In the genomic region with DNA sequence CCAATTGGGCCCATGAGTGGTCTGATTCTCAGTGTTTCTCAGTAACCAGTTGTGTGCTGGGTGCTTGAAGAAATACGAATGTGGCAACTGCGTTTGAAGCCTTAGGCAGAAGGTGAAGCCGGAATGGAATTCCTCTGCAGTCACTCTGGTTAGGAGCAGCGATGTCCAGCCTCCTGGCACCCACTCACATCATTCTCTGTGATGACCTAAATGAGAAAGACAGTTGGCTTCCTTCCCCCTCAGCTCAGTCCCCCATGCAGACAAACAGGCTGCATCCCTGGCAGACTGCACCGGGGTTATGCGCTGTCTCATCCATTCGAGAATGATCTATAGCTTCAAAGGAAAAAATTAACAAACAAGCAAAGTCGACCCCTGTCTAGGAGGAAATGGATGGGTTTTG, we compare ENCODE assay signal across 23 cellular contexts.
DNase-seq lines count a peak whose midpoint lies in the region; ATAC-seq and TF ChIP-seq lines count a peak whose summit lies in the region.
"Had no signal": no experiment of that assay in that cellular context is flagged by ENCODE, and none has a peak within 500 bp of the region (broad histone marks: within the 10 kb centered on the region; RNA-seq: fewer than 3 reads in every experiment).

No MANE protein-coding gene starts in this region.

- no peak overlapping the region for H3K4me3 Mint-ChIP-seq in chondrocyte (ENCODE audit: unreplicated experiment)
- H3K4me3 Mint-ChIP-seq: activated CD4-positive, alpha-beta memory T cell treated with anti-CD3 and anti-CD28 coated beads, Interleukin-2, amount 10 ng/mL, durations not matched to agents 7 days and 5 days; activated naive CD4-positive, alpha-beta T cell treated with anti-CD3 and anti-CD28 coated beads, Interleukin-2, amount 50 U/mL, for 24 hours; activated T-cell treated with anti-CD3 and anti-CD28 coated beads, Interleukin-2, amount 50 U/mL, for 24 hours; H9; naive thymus-derived CD8-positive, alpha-beta T cell had no signal

- no peaks in the 10 kb centered on the region for H3K79me1 ChIP-seq in neuronal stem cell (ENCODE audit: low read depth, low read length)

- no peaks in the 10 kb centered on the region for H3K27me3 ChIP-seq in adipocyte (replicated peaks; ENCODE audit: control insufficient read depth, insufficient read depth, low read length)
- no peaks in the 10 kb centered on the region for H3K27me3 ChIP-seq in neuronal stem cell (ENCODE audit: control insufficient read depth in 3 of 3, insufficient read depth in 3 of 3, low read depth in 1 of 3, low read length in 3 of 3)
- H3K27me3 ChIP-seq: brain microvascular endothelial cell, upper lobe of left lung had no signal

- TF ChIP-seq CTCF in chondrocyte (IDR thresholded peaks at IDR 0.05), result no peak

- peak overlapping the region; percentile 63 for H3K9ac ChIP-seq in adipocyte (ENCODE audit: low read length)
- H3K9ac ChIP-seq in neuronal stem cell (ENCODE audit: low read depth, low read length, poor library complexity), result no peak overlapping the region

- H2BK15ac ChIP-seq in neuronal stem cell (ENCODE audit: low read length), result no peak overlapping the region

- H3K36me3 ChIP-seq in adipocyte (ENCODE audit: control insufficient read depth, insufficient read depth, low read length, severe bottlenecking), result no peaks in the 10 kb centered on the region
- H3K36me3 ChIP-seq in neuronal stem cell (replicated peaks in 1 of 2; ENCODE audit: control insufficient read depth in 2 of 2, insufficient read depth in 2 of 2, low read length in 2 of 2), result no peaks in the 10 kb centered on the region
- H3K36me3 ChIP-seq: brain microvascular endothelial cell, upper lobe of left lung had no signal

- peaks cover 18% of the 10 kb centered on the region for H3K4me1 Mint-ChIP-seq in chondrocyte (ENCODE audit: low read depth)

- peaks cover 6% of the 10 kb centered on the region for H3K36me3 Mint-ChIP-seq in chondrocyte (ENCODE audit: low read depth)
- H3K36me3 Mint-ChIP-seq: activated naive CD4-positive, alpha-beta T cell treated with anti-CD3 and anti-CD28 coated beads, Interleukin-2, amount 50 U/mL, for 24 hours; naive thymus-derived CD8-positive, alpha-beta T cell had no signal

- no peak overlapping the region for H2BK5ac ChIP-seq in neuronal stem cell (ENCODE audit: low read length)

- peak; percentile 44 for ATAC-seq in left ventricle myocardium superior
- no peak for ATAC-seq in activated CD4-positive, CD25-positive, alpha-beta regulatory T cell treated with anti-CD3 and anti-CD28 coated beads, Interleukin-2, amount 50 U/mL, for 24 hours
- ATAC-seq: naive thymus-derived CD8-positive, alpha-beta T cell had no signal

- no peak overlapping the region for H2AK5ac ChIP-seq in neuronal stem cell (ENCODE audit: low read depth, low read length)

- no peak overlapping the region for H3K4me2 ChIP-seq in neuronal stem cell (ENCODE audit: insufficient read depth, low read length, poor library complexity, severe bottlenecking)

- H3K4me1 ChIP-seq in adipocyte (ENCODE audit: control insufficient read depth, insufficient read depth, low read length) (peaks cover 36% of the 10 kb centered on the region), neuronal stem cell (ENCODE audit: control insufficient read depth in 2 of 2, insufficient read depth in 1 of 2, low read depth in 1 of 2, low read length in 2 of 2) (no peaks in the 10 kb centered on the region)
- H3K4me1 ChIP-seq: upper lobe of left lung had no signal

- H3K9me3 Mint-ChIP-seq in chondrocyte (ENCODE audit: low read depth), result peaks cover 4% of the 10 kb centered on the region
- H3K9me3 Mint-ChIP-seq: activated CD4-positive, alpha-beta memory T cell treated with anti-CD3 and anti-CD28 coated beads, Interleukin-2, amount 10 ng/mL, durations not matched to agents 7 days and 5 days; activated naive CD4-positive, alpha-beta T cell treated with anti-CD3 and anti-CD28 coated beads, Interleukin-2, amount 50 U/mL, for 24 hours; activated T-cell treated with anti-CD3 and anti-CD28 coated beads, Interleukin-2, amount 50 U/mL, for 24 hours had no signal

- H4K91ac ChIP-seq in neuronal stem cell (ENCODE audit: low read depth, low read length, poor library complexity), result no peak overlapping the region

- H3K9me3 ChIP-seq in adipocyte (ENCODE audit: control insufficient read depth, low read length) (no peaks in the 10 kb centered on the region), neuronal stem cell (replicated peaks in 1 of 2; ENCODE audit: control insufficient read depth in 2 of 2, insufficient read depth in 1 of 2, low read depth in 1 of 2, low read length in 2 of 2) (no peaks in the 10 kb centered on the region)
- H3K9me3 ChIP-seq: upper lobe of left lung had no signal

- H3K4me3 ChIP-seq in adipocyte (ENCODE audit: low read length), result peak overlapping the region; percentile 36
- H3K4me3 ChIP-seq in neuronal stem cell (ENCODE audit: low read length in 2 of 2), result no peak overlapping the region
- H3K4me3 ChIP-seq: upper lobe of left lung had no signal

- no peak overlapping the region for H2BK120ac ChIP-seq in neuronal stem cell (ENCODE audit: low read depth, low read length)

- no peak overlapping the region for H3K4ac ChIP-seq in neuronal stem cell (ENCODE audit: low read length)

- H3K18ac ChIP-seq in neuronal stem cell (ENCODE audit: low read length), result no peak overlapping the region

- H3K27ac ChIP-seq in neuronal stem cell (replicated peaks; ENCODE audit: low read length), result no peak overlapping the region
- H3K27ac ChIP-seq: brain microvascular endothelial cell, upper lobe of left lung had no signal

- H3K27me3 Mint-ChIP-seq in chondrocyte (ENCODE audit: low read depth), result peaks cover 3% of the 10 kb centered on the region
- H3K27me3 Mint-ChIP-seq: naive thymus-derived CD8-positive, alpha-beta T cell had no signal

- H3K27ac Mint-ChIP-seq in chondrocyte (ENCODE audit: unreplicated experiment), result no peak overlapping the region
- H3K27ac Mint-ChIP-seq: activated CD4-positive, alpha-beta memory T cell treated with anti-CD3 and anti-CD28 coated beads, Interleukin-2, amount 10 ng/mL, durations not matched to agents 7 days and 5 days; activated naive CD4-positive, alpha-beta T cell treated with anti-CD3 and anti-CD28 coated beads, Interleukin-2, amount 50 U/mL, for 24 hours; activated T-cell treated with anti-CD3 and anti-CD28 coated beads, Interleukin-2, amount 50 U/mL, for 24 hours; naive thymus-derived CD8-positive, alpha-beta T cell had no signal

- no peak overlapping the region for H2BK12ac ChIP-seq in neuronal stem cell (ENCODE audit: low read length)

- H4K8ac ChIP-seq in neuronal stem cell (ENCODE audit: low read depth, low read length), result no peak overlapping the region

- intact Hi-C loops in left ventricle myocardium superior (cut with micrococcal nuclease), result no loop called here

- H3K14ac ChIP-seq in neuronal stem cell (ENCODE audit: low read length), result no peak overlapping the region

- no CpG with 5 or more reads among the region's 8 CpGs for WGBS in neuronal stem cell (ENCODE audit: extremely low coverage in 2 of 2, insufficient read length in 2 of 2, insufficient replicate concordance in 1 of 2), 2 donors

- H3K23ac ChIP-seq in neuronal stem cell (ENCODE audit: low read depth, low read length, poor library complexity), result no peak overlapping the region

- no peak overlapping the region for H2AFZ ChIP-seq in neuronal stem cell (ENCODE audit: low read length)

- peak; percentile 13 for DNase-seq in EH (ENCODE audit: low read depth)
- DNase-seq in adipocyte (ENCODE audit: low read depth), result no peak
- DNase-seq in left ventricle myocardium superior, result no peak
- DNase-seq in retina, result peak; percentile 67
- no peak for DNase-seq in neuronal stem cell (ENCODE audit: low spot score)
- no peak for DNase-seq in NCI-H1694 treated with DMSO at 0.1 percent for 48 hours (lab: John Stamatoyannopoulos, UW)
- DNase-seq in chondrocyte (ENCODE audit: low spot score), result no peak
- DNase-seq: activated CD4-positive, alpha-beta memory T cell treated with anti-CD3 and anti-CD28 coated beads, Interleukin-2, amount 10 ng/mL, durations not matched to agents 7 days and 5 days; activated T-cell treated with anti-CD3 and anti-CD28 coated beads, Interleukin-2, amount 50 U/mL, for 24 hours; brain microvascular endothelial cell; EL; H9; KBM-7; naive thymus-derived CD8-positive, alpha-beta T cell; NCI-H1048; NCI-H2081 treated with DMSO at 0.1 percent for 48 hours; NCI-H510A treated with DMSO at 0.1 percent for 48 hours; SHP77 treated with DMSO at 0.1 percent for 48 hours; stimulated activated CD4-positive, alpha-beta T cell treated with anti-CD3 and anti-CD28 coated beads, Interleukin-15, amount 100 ng/mL, for 24 hours; stimulated activated naive CD4-positive, alpha-beta T cell; upper lobe of left lung had no signal

Comparison
In these comparisons a context has a peak if more than half of its experiments do, and no peak if none do; other contexts are left out.
1. DNase-seq: peak in EH (single experiment) and retina (single experiment); none in adipocyte (single experiment), left ventricle myocardium superior (single experiment), neuronal stem cell (single experiment), NCI-H1694 treated with DMSO at 0.1 percent for 48 hours (single experiment) and chondrocyte (single experiment).